Comparison of ENCODE assay signal across 30 cellular contexts in the genomic region with DNA sequence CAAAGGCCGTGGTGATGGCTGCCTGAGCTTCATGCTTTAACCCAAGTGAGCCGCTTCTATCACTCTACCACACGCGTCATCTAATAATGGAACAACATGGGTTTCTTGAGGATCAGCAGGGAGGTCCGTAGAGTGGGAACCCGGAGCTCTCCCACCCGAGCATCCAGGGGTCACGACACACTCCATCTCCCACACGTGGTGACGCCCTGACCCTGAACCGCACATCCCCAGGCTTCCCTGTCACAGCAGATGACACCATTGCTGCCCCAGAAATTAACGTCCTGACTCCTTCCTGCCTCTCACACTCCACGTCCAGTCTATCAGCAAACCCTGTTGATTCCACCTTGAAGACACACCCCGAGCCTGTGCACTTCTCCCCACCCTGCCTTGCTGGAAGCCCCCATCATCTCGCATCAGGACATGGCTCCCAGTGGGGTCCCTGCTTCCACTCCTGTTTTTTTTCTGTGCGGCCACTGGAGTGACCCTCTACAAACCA.
"Had no signal": no experiment of that assay in that cellular context is flagged by ENCODE, and none has a peak within 500 bp of the region (broad histone marks: within the 10 kb centered on the region; RNA-seq: fewer than 3 reads in every experiment).

No MANE protein-coding gene starts in this region.

- H3K27ac Mint-ChIP-seq: naive thymus-derived CD4-positive, alpha-beta T cell; natural killer cell; nephron; progenitor cell of endocrine pancreas; stimulated activated memory B cell treated with anti-CD40 and anti-IgM and Interleukin-4, amounts not matched to agents 10 μg/mL and 1 μg/mL and 100 μg/mL, for 72 hours; stimulated activated naive CD8-positive, alpha-beta T cell treated with anti-CD3 and anti-CD28 coated beads, Interleukin-15, amount 100 ng/mL, for 72 hours; type B pancreatic cell had no signal

- H3K9me3 ChIP-seq: neutrophil, pancreas, psoas muscle, spleen, suprapubic skin, testis, tibial artery, transverse colon, vagina had no signal

- H3K9me3 Mint-ChIP-seq: natural killer cell, nephron, type B pancreatic cell had no signal

- H3K4me1 Mint-ChIP-seq: naive thymus-derived CD4-positive, alpha-beta T cell; natural killer cell; stimulated activated memory B cell treated with anti-CD40 and anti-IgM and Interleukin-4, amounts not matched to agents 10 μg/mL and 1 μg/mL and 100 μg/mL, for 72 hours; stimulated activated naive CD8-positive, alpha-beta T cell treated with anti-CD3 and anti-CD28 coated beads, Interleukin-15, amount 100 ng/mL, for 72 hours had no signal

- ATAC-seq: naive thymus-derived CD4-positive, alpha-beta T cell; natural killer cell; pancreas; psoas muscle; right cardiac atrium; sciatic nerve; stimulated activated memory B cell treated with anti-CD40 and anti-IgM and Interleukin-4, amounts not matched to agents 10 μg/mL and 1 μg/mL and 100 μg/mL, for 72 hours; stimulated activated naive CD8-positive, alpha-beta T cell treated with anti-CD3 and anti-CD28 coated beads, Interleukin-15, amount 100 ng/mL, for 72 hours; stimulated activated naive CD8-positive, alpha-beta T cell treated with anti-CD3 and anti-CD28 coated beads, Interleukin-15, Interleukin-2, amounts not matched to agents 100 U/mL and 50 U/mL, for 24 hours had no signal

- H3K4me3 ChIP-seq: pancreas, psoas muscle, skin epidermis, smooth muscle cell, spleen, suprapubic skin, testis, tibial artery, transverse colon, vagina had no signal

- H3K4me2 ChIP-seq: smooth muscle cell had no signal

- H3K4me1 ChIP-seq: pancreas, psoas muscle, spleen, suprapubic skin, testis, tibial artery, transverse colon, vagina had no signal

- H3K36me3 ChIP-seq: neutrophil, pancreas, spleen, suprapubic skin, tibial artery, transverse colon, vagina had no signal

- H3K27ac ChIP-seq: neutrophil, pancreas, psoas muscle, skin epidermis, spleen, suprapubic skin, testis, tibial artery, transverse colon, vagina had no signal

- DNase-seq: naive thymus-derived CD4-positive, alpha-beta T cell; natural killer cell; nucleus accumbens; pancreas; psoas muscle; right cardiac atrium; spleen; stimulated activated CD4-positive, alpha-beta T cell treated with anti-CD3 and anti-CD28 coated beads, Interleukin-12 subunit alpha, Interleukin-12 subunit beta, amount 100 ng/mL, for 4 hours; stimulated activated CD4-positive, alpha-beta T cell treated with anti-CD3 and anti-CD28 coated beads, Interleukin-1b, Interleukin-23, amount 100 ng/mL, for 48 hours; stimulated activated CD4-positive, alpha-beta T cell treated with anti-CD3 and anti-CD28 coated beads, Interleukin-4, amount 100 ng/mL, for 1 hour; stimulated activated CD4-positive, alpha-beta T cell treated with anti-CD3 and anti-CD28 coated beads, Interleukin-4, amount 100 ng/mL, for 4 hours; stimulated activated CD8-positive, alpha-beta memory T cell treated with anti-CD3 and anti-CD28 coated beads, Interleukin-4, amount 100 ng/mL, for 48 hours; stimulated activated naive CD4-positive, alpha-beta T cell; stimulated activated naive CD8-positive, alpha-beta T cell treated with anti-CD3 and anti-CD28 coated beads, Interleukin-15, amount 100 ng/mL, for 72 hours; stimulated activated naive CD8-positive, alpha-beta T cell treated with anti-CD3 and anti-CD28 coated beads, Interleukin-15, Interleukin-2, amounts not matched to agents 100 U/mL and 50 U/mL, for 24 hours; substantia nigra; testis; tibial artery; transverse colon had no signal

- FAIRE-seq: pancreas, urothelium cell line had no signal

- H3K36me3 Mint-ChIP-seq: naive thymus-derived CD4-positive, alpha-beta T cell; natural killer cell; stimulated activated memory B cell treated with anti-CD40 and anti-IgM and Interleukin-4, amounts not matched to agents 10 μg/mL and 1 μg/mL and 100 μg/mL, for 72 hours; type B pancreatic cell had no signal

- H3K27me3 Mint-ChIP-seq: stimulated activated memory B cell treated with anti-CD40 and anti-IgM and Interleukin-4, amounts not matched to agents 10 μg/mL and 1 μg/mL and 100 μg/mL, for 72 hours; stimulated activated naive CD8-positive, alpha-beta T cell treated with anti-CD3 and anti-CD28 coated beads, Interleukin-15, amount 100 ng/mL, for 72 hours; type B pancreatic cell had no signal

- H3K4me3 Mint-ChIP-seq: naive thymus-derived CD4-positive, alpha-beta T cell; natural killer cell; nephron; stimulated activated memory B cell treated with anti-CD40 and anti-IgM and Interleukin-4, amounts not matched to agents 10 μg/mL and 1 μg/mL and 100 μg/mL, for 72 hours; stimulated activated naive CD8-positive, alpha-beta T cell treated with anti-CD3 and anti-CD28 coated beads, Interleukin-15, amount 100 ng/mL, for 72 hours; type B pancreatic cell had no signal

- H3K27me3 ChIP-seq: neutrophil, pancreas, spleen, suprapubic skin, testis, tibial artery, transverse colon, vagina had no signal
